ENCODE assay signal across 8 cellular contexts in genomic region chr21:33402011-33402979, GRCh38. TPM values are rescaled to one million over a fixed set of nuclear protein-coding genes. Genes with fewer than 3 reads are reported as not detected.
DNase-seq lines count a peak whose midpoint lies in the region; ATAC-seq, FAIRE-seq and TF ChIP-seq lines count a peak whose summit lies in the region.

No MANE protein-coding gene starts in this region.

- CTCF ChIA-PET in activated CD8-positive, alpha-beta memory T cell treated with anti-CD3 and anti-CD28 coated beads, Interleukin-2, amount 10 ng/mL, durations not matched to agents 7 days and 5 days (lab: Charles Lee), result interaction anchor here (1.1 to 1.8 kb wide), 2 partner anchors 43 to 77 kb away, joined by 3 to 5 read pairs; partner anchors contain the start of gene TMEM50B
- CTCF ChIA-PET in PC-3 (lab: Charles Lee), result no interaction called here

- POLR2A ChIA-PET in PC-3 (lab: Charles Lee; ENCODE audit: unreplicated experiment), result interaction anchor here (0.7 kb wide), 1 partner anchor 40 kb away, joined by 3 read pairs; no protein-coding TSS in a partner anchor

- no peak for TF ChIP-seq CTCF in PC-3 (conservative IDR thresholded peaks at IDR 0.05; ENCODE audit: low read depth, low read length)
- TF ChIP-seq CTCF in kidney epithelial cell (IDR thresholded peaks at IDR 0.05; ENCODE audit: insufficient read depth, low read length, poor library complexity, severe bottlenecking), result no peak

- H3K27ac ChIP-seq in PC-3 (ENCODE audit: low read length) (no peak overlapping the region), cingulate gyrus (ENCODE audit: low read depth, low read length) (peak overlapping the region; percentile 65), small intestine (ENCODE audit: low read depth in 1 of 2, low read length in 1 of 2) (peak overlapping the region in 1 of 2 donors; percentile 78)

- no peaks in the 10 kb centered on the region for H3K9me2 ChIP-seq in PC-3 (replicated peaks; ENCODE audit: low read length)

- no peak overlapping the region for H3K27ac Mint-ChIP-seq in activated CD8-positive, alpha-beta memory T cell treated with anti-CD3 and anti-CD28 coated beads, Interleukin-2, amount 10 ng/mL, durations not matched to agents 7 days and 5 days

- peak; percentile 26 for DNase-seq in activated CD8-positive, alpha-beta memory T cell treated with anti-CD3 and anti-CD28 coated beads, Interleukin-2, amount 50 U/mL, for 4 hours
- DNase-seq in activated CD8-positive, alpha-beta memory T cell treated with anti-CD3 and anti-CD28 coated beads, Interleukin-2, amount 10 ng/mL, durations not matched to agents 7 days and 5 days, result no peak
- no peak for DNase-seq in PC-3
- DNase-seq in kidney epithelial cell (ENCODE audit: low read depth), result no peak
- no peak for DNase-seq in small intestine
- DNase-seq in SHP77 treated with DMSO at 0.1 percent for 48 hours (lab: John Stamatoyannopoulos, UW), result no peak
- DNase-seq in NCI-H1105 (lab: John Stamatoyannopoulos, UW), result no peak

- no peaks in the 10 kb centered on the region for H3F3A ChIP-seq in PC-3 (ENCODE audit: low read length, unreplicated experiment)

- peaks cover 38% of the 10 kb centered on the region for H3K79me2 ChIP-seq in PC-3 (ENCODE audit: low read length)

- no peak for FAIRE-seq in small intestine (lab: Jason Lieb, UNC)

- H3K4me3 Mint-ChIP-seq in activated CD8-positive, alpha-beta memory T cell treated with anti-CD3 and anti-CD28 coated beads, Interleukin-2, amount 10 ng/mL, durations not matched to agents 7 days and 5 days, result no peak overlapping the region

- H4K20me1 ChIP-seq in PC-3 (ENCODE audit: low read length), result 0 out of 2 replicates have a peak, but pooled peaks cover 9% of the 10 kb centered on the region

- peak overlapping the region; percentile 73 for H3K4me2 ChIP-seq in PC-3 (ENCODE audit: low read length)

- H3K4me1 ChIP-seq in PC-3 (ENCODE audit: insufficient read depth, low read length) (peaks cover 20% of the 10 kb centered on the region), small intestine (ENCODE audit: control insufficient read depth in 2 of 2, insufficient read depth in 1 of 2, low read depth in 1 of 2, low read length in 1 of 2) (peaks cover 6% of the 10 kb centered on the region in 2 donors)

- no TSS peak for BruUV-seq in PC-3 (replicated peaks; lab: Mats Ljungman, UMichigan)

- peaks cover 1% of the 10 kb centered on the region for H3K36me3 Mint-ChIP-seq in activated CD8-positive, alpha-beta memory T cell treated with anti-CD3 and anti-CD28 coated beads, Interleukin-2, amount 10 ng/mL, durations not matched to agents 7 days and 5 days

- H3K4me3 ChIP-seq in PC-3 (ENCODE audit: low read length) (peak overlapping the region; percentile 55), kidney epithelial cell (ENCODE audit: low read depth, low read length) (peak overlapping the region; percentile 91), small intestine (ENCODE audit: low read depth in 1 of 2, low read length in 2 of 2) (peak overlapping the region; percentile 80 to 96)

- ATAC-seq in activated CD8-positive, alpha-beta memory T cell treated with anti-CD3 and anti-CD28 coated beads, Interleukin-2, amount 10 ng/mL, durations not matched to agents 7 days and 5 days, result no peak
- no peak for ATAC-seq in PC-3

- peaks cover 5% of the 10 kb centered on the region for H3K36me3 ChIP-seq in PC-3 (ENCODE audit: low read depth, low read length)
- no peaks in the 10 kb centered on the region for H3K36me3 ChIP-seq in kidney epithelial cell (ENCODE audit: control insufficient read depth, insufficient read depth, low read length)
- no peaks in the 10 kb centered on the region for H3K36me3 ChIP-seq in small intestine (ENCODE audit: control insufficient read depth in 2 of 2, insufficient read depth in 2 of 2, low read length in 2 of 2)

- intact Hi-C loops in PC-3 (cut with micrococcal nuclease), result no loop called here

- peaks cover 70% of the 10 kb centered on the region for H3K27me3 Mint-ChIP-seq in activated CD8-positive, alpha-beta memory T cell treated with anti-CD3 and anti-CD28 coated beads, Interleukin-2, amount 10 ng/mL, durations not matched to agents 7 days and 5 days

- 0 out of 2 replicates have a peak overlapping the region, but pooled peaks have one; percentile 24 for H2AFZ ChIP-seq in PC-3 (ENCODE audit: low read length)

- H3K4me1 Mint-ChIP-seq in activated CD8-positive, alpha-beta memory T cell treated with anti-CD3 and anti-CD28 coated beads, Interleukin-2, amount 10 ng/mL, durations not matched to agents 7 days and 5 days, result peaks cover 14% of the 10 kb centered on the region

- H3K9me3 ChIP-seq in PC-3 (ENCODE audit: low read length) (no peaks in the 10 kb centered on the region), small intestine (ENCODE audit: control insufficient read depth, low read depth) (no peaks in the 10 kb centered on the region)

- WGBS in small intestine, 3 donors, result 56 to 75% (median 69%) methylated on average over 44 of the region's 44 CpGs

- H3K27me3 ChIP-seq in PC-3 (ENCODE audit: low read length) (no peaks in the 10 kb centered on the region), kidney epithelial cell (ENCODE audit: control insufficient read depth, insufficient read depth, low read length) (no peaks in the 10 kb centered on the region), small intestine (ENCODE audit: control insufficient read depth in 2 of 2, insufficient read depth in 2 of 2, low read length in 2 of 2) (no peaks in the 10 kb centered on the region)

- H3K9ac ChIP-seq in PC-3 (ENCODE audit: low read length), result peak overlapping the region; percentile 98

- no peaks in the 10 kb centered on the region for H3K9me3 Mint-ChIP-seq in activated CD8-positive, alpha-beta memory T cell treated with anti-CD3 and anti-CD28 coated beads, Interleukin-2, amount 10 ng/mL, durations not matched to agents 7 days and 5 days (ENCODE audit: low read depth)

RNA-seq across cellular contexts. Expression of gene IFNGR2, which starts 0.9 kb away (rescaled TPM):
- total RNA-seq in activated CD8-positive, alpha-beta memory T cell treated with anti-CD3 and anti-CD28 coated beads, Interleukin-2, amount 10 ng/mL, durations not matched to agents 7 days and 5 days, result under 1 TPM; 0.30 to 0.96 TPM
- total RNA-seq in PC-3 (2014; rRNA removed), result 35.7 and 37.8 TPM in 2 replicates
- 64.1 and 66.5 TPM in 2 replicates for total RNA-seq in kidney epithelial cell
- polyA plus RNA-seq in small intestine, result 10 to 100 TPM; 42.8 to 69.2 (median 68.4) TPM

Comparison
In these comparisons a context has a peak if more than half of its experiments do, and no peak if none do; other contexts are left out.
1. RNA of gene IFNGR2, which starts 0.9 kb away (total RNA-seq): 64.1 to 66.5 TPM in kidney epithelial cell and 35.7 to 37.8 TPM in PC-3; 0.30 to 0.96 TPM in activated CD8-positive, alpha-beta memory T cell treated with anti-CD3 and anti-CD28 coated beads, Interleukin-2, amount 10 ng/mL, durations not matched to agents 7 days and 5 days; every median in the first group is over 10 times any median in the second.
2. Peak in every context shown above with its lines, with median percentiles within 50 percentile points of each other: H3K4me3 ChIP-seq.